In the genomic region with DNA sequence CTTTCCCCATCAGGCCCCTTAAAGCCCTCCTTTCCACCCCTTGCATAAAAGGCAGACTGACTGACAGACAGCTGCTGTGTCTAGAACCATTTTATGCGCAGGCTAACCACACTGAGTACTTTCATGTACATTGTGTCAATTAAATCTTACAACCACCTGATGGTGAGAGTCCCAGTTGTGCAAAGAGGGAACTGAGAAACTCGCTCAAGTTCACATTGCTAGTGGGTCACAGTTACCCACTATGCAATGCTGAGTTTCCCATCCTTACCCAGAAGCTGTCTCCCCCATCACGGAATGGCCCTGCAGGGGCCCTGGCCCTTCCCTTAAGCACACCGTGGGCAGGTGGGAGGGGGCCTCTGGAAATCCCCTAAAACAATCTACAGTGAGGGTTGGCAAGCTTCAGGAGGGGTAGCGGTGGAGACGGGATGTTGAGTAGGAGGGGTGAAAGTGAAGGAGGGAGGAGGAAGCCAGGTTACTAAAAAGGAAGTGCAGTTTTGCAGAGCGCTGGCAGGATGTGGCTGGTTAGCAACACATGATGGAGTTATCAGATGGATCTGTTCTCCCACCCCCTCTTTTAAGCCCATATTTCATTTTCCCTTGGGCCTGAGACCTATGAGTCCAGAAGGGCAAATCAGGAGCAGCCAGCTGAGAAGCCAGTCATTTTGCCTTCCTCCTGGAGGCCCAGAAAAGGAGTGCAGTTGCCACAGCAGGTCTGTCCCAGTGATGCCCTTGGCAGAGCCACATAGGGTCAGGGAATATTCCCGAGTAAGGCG, we compare ENCODE assay signal across 8 cellular contexts. TPM values are rescaled to one million over a fixed set of nuclear protein-coding genes. Genes with fewer than 3 reads are reported as not detected.
DNase-seq lines count a peak whose midpoint lies in the region; ATAC-seq lines count a peak whose summit lies in the region.

No MANE protein-coding gene starts in this region.

- H2BK15ac ChIP-seq in mesenchymal stem cell (ENCODE audit: low read depth, poor library complexity, severe bottlenecking) = no peak overlapping the region

- ATAC-seq in GM18861 (IDR thresholded peaks at IDR 0.05; ENCODE audit: unreplicated experiment) (peak; percentile 59), HG02884 (IDR thresholded peaks at IDR 0.05; ENCODE audit: unreplicated experiment) (peak; percentile 52)

- peaks cover 80% of the 10 kb centered on the region for H3K4me1 Mint-ChIP-seq in activated naive CD4-positive, alpha-beta T cell treated with anti-CD3 and anti-CD28 coated beads for 36 hours (ENCODE audit: low read depth)

- H3K9ac ChIP-seq in mesenchymal stem cell (ENCODE audit: low read length) = no peak overlapping the region

- H3K9me3 Mint-ChIP-seq in activated naive CD4-positive, alpha-beta T cell treated with anti-CD3 and anti-CD28 coated beads for 36 hours = no peaks in the 10 kb centered on the region

- no peaks in the 10 kb centered on the region for H3K27me3 Mint-ChIP-seq in activated naive CD4-positive, alpha-beta T cell treated with anti-CD3 and anti-CD28 coated beads for 36 hours (ENCODE audit: low read depth)

- H4K8ac ChIP-seq in mesenchymal stem cell (ENCODE audit: low read length) = no peak overlapping the region

- H3K27me3 ChIP-seq in mesenchymal stem cell (ENCODE audit: control insufficient read depth in 1 of 2, insufficient read depth in 1 of 2, low read length in 2 of 2) = peaks cover 0 to 72% of the 10 kb centered on the region in 2 experiments

- H3K9me3 ChIP-seq in mesenchymal stem cell (ENCODE audit: control insufficient read depth, low read length) = no peaks in the 10 kb centered on the region

- H2BK5ac ChIP-seq in mesenchymal stem cell (ENCODE audit: low read depth, low read length, poor library complexity, severe bottlenecking) = no peak overlapping the region

- H3K4me3 Mint-ChIP-seq in activated naive CD4-positive, alpha-beta T cell treated with anti-CD3 and anti-CD28 coated beads for 36 hours = peak overlapping the region; percentile 93

- H3K18ac ChIP-seq in mesenchymal stem cell (ENCODE audit: low read depth in 1 of 2, low read length in 2 of 2) = no peak overlapping the region

- H3K36me3 Mint-ChIP-seq in activated naive CD4-positive, alpha-beta T cell treated with anti-CD3 and anti-CD28 coated beads for 36 hours (ENCODE audit: low read depth) = peaks cover 12% of the 10 kb centered on the region

- H3K14ac ChIP-seq in mesenchymal stem cell (ENCODE audit: low read length in 2 of 2) = no peak overlapping the region

- no peak overlapping the region for H3K23ac ChIP-seq in mesenchymal stem cell (ENCODE audit: low read length in 2 of 2)

- peak; percentile 19 for DNase-seq in SIG-M5 (lab: John Stamatoyannopoulos, UW)
- peak; percentile 90 for DNase-seq in activated naive CD4-positive, alpha-beta T cell treated with anti-CD3 and anti-CD28 coated beads for 36 hours
- peak; percentile 70 for DNase-seq in stimulated activated CD4-positive, alpha-beta T cell treated with anti-CD3 and anti-CD28 coated beads, Interleukin-12 subunit alpha, Interleukin-12 subunit beta, amount 100 ng/mL, for 4 hours
- no peak for DNase-seq in HPDE6-E6E7 (ENCODE audit: extremely low spot score)
- no peak for DNase-seq in G401 (ENCODE audit: low spot score)
- DNase-seq in mesenchymal stem cell = no peak

- peaks cover 0 to 4% of the 10 kb centered on the region in 2 experiments for H3K36me3 ChIP-seq in mesenchymal stem cell (ENCODE audit: control insufficient read depth in 1 of 2, insufficient read depth in 2 of 2, low read depth in 1 of 2, low read length in 2 of 2)

- H2AFZ ChIP-seq in mesenchymal stem cell (ENCODE audit: low read depth, low read length) = no peak overlapping the region

- H3K79me1 ChIP-seq in mesenchymal stem cell (replicated peaks; ENCODE audit: low read length, poor library complexity, severe bottlenecking) = no peaks in the 10 kb centered on the region

- 63% methylated on average over 9 of the region's 9 CpGs for WGBS in mesenchymal stem cell

- peak overlapping the region; percentile 99 for H3K27ac Mint-ChIP-seq in activated naive CD4-positive, alpha-beta T cell treated with anti-CD3 and anti-CD28 coated beads for 36 hours

- no peak overlapping the region for H3K27ac ChIP-seq in mesenchymal stem cell (ENCODE audit: low read length, poor library complexity, severe bottlenecking)

- in situ Hi-C loops in G401 (cut with HindIII; ENCODE audit: low sequenced_read_pairs) = no loop called here

- H3K4me1 ChIP-seq in mesenchymal stem cell (ENCODE audit: control insufficient read depth, insufficient read depth, low read depth, low read length) = peaks cover 5% of the 10 kb centered on the region

- H3K4me3 ChIP-seq in mesenchymal stem cell (ENCODE audit: insufficient read depth in 1 of 2, low read depth in 1 of 2, low read length in 2 of 2) = peak overlapping the region in 1 of 2 experiments; percentile 1

- no peak overlapping the region for H3K4me2 ChIP-seq in mesenchymal stem cell (ENCODE audit: low read length, poor library complexity, severe bottlenecking)

- no peak overlapping the region for H2BK120ac ChIP-seq in mesenchymal stem cell (ENCODE audit: low read depth, low read length)

- H2AK5ac ChIP-seq in mesenchymal stem cell (ENCODE audit: low read length, severe bottlenecking) = no peak overlapping the region

- intact Hi-C loops in activated naive CD4-positive, alpha-beta T cell treated with anti-CD3 and anti-CD28 coated beads for 36 hours (cut with micrococcal nuclease) = loop anchor here (1.0 to 10.0 kb wide), 7 partner anchors 8 to 1521 kb away; a partner anchor contains a TSS

- CTCF ChIA-PET in activated naive CD4-positive, alpha-beta T cell treated with anti-CD3 and anti-CD28 coated beads for 36 hours (lab: Charles Lee) = interaction anchor here (0.9 to 7.7 kb wide), 7 partner anchors 8 to 29 kb away, joined by 3 to 49 read pairs (median 7); no protein-coding TSS in a partner anchor

- H4K91ac ChIP-seq in mesenchymal stem cell (ENCODE audit: low read length) = no peak overlapping the region

- no peak overlapping the region for H3K4ac ChIP-seq in mesenchymal stem cell (ENCODE audit: low read depth in 1 of 2, low read length in 2 of 2)

- no peak overlapping the region for H2BK12ac ChIP-seq in mesenchymal stem cell (ENCODE audit: low read length in 2 of 2)

RNA-seq across cellular contexts. Expression of a gene that starts 30.0 kb away (rescaled TPM):
- total RNA-seq in activated naive CD4-positive, alpha-beta T cell treated with anti-CD3 and anti-CD28 coated beads for 36 hours = 10 to 100 TPM; 10.1 to 11.7 TPM
- total RNA-seq in G401 (2014; rRNA removed; shearing (Covaris generic)) = not detected in 2 replicates
- 2.6 TPM for polyA plus RNA-seq in mesenchymal stem cell (2013, experiment 1 of 2)
- 2.5 TPM for polyA plus RNA-seq in mesenchymal stem cell (2013, experiment 2 of 2)

Comparison
In these comparisons a context has a peak if more than half of its experiments do, and no peak if none do; other contexts are left out.
1. DNase-seq: peak in SIG-M5 (single experiment), activated naive CD4-positive, alpha-beta T cell treated with anti-CD3 and anti-CD28 coated beads for 36 hours (single experiment) and stimulated activated CD4-positive, alpha-beta T cell treated with anti-CD3 and anti-CD28 coated beads, Interleukin-12 subunit alpha, Interleukin-12 subunit beta, amount 100 ng/mL, for 4 hours (single experiment); none in HPDE6-E6E7 (single experiment), G401 (single experiment) and mesenchymal stem cell (single experiment).
2. RNA of a gene that starts 30.0 kb away (total RNA-seq): 10.1 to 11.7 TPM in activated naive CD4-positive, alpha-beta T cell treated with anti-CD3 and anti-CD28 coated beads for 36 hours; not detected in G401; every median in the first group is over 10 times any median in the second.